14 cellular contexts compared by ENCODE assay signal in the genomic region with DNA sequence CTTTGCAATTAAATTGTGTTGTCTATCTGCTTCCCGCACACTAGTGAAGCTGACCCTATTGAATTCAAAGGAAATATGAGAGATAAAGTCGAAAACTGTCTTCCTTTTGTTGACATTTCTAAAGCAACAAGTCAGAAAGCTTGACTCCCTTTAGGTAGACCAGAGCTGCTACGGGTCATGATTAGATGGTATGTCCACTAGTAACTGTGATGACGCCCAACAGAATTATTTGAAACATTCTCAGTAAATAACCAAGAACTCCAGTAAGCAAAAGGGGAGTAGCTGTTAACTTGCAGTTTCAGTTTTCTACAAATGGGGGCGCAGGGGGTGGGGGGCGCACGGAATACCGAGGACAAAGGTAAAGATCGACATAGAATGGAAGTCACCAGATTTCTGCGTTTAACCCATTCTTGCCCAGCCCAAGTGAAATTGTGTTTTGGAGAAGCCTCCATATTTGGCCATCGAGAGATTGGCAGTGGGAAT. TPM values are rescaled to one million over a fixed set of nuclear protein-coding genes. Genes with fewer than 3 reads are reported as not detected.
DNase-seq lines count a peak whose midpoint lies in the region; ATAC-seq and TF ChIP-seq lines count a peak whose summit lies in the region.
"Had no signal": no experiment of that assay in that cellular context is flagged by ENCODE, and none has a peak within 500 bp of the region (broad histone marks: within the 10 kb centered on the region; RNA-seq: fewer than 3 reads in every experiment).

No MANE protein-coding gene starts in this region.

- H2BK5ac ChIP-seq in mesendoderm (ENCODE audit: low read length) = no peak overlapping the region

- no peak overlapping the region for H3K23ac ChIP-seq in mesendoderm (ENCODE audit: low read length)

- peaks cover 3% of the 10 kb centered on the region for H4K20me1 ChIP-seq in fibroblast of lung (ENCODE audit: control insufficient read depth, extremely low read depth, insufficient read depth, low read length)

- intact Hi-C loops in Caco-2 (cut with micrococcal nuclease; ENCODE audit: unreplicated experiment) = no loop called here

- no peak overlapping the region for H2BK120ac ChIP-seq in mesendoderm (ENCODE audit: low read depth, low read length)

- no peaks in the 10 kb centered on the region for H3K27me3 ChIP-seq in Caco-2 (replicated peaks; ENCODE audit: control insufficient read depth, insufficient read depth, low read length)
- H3K27me3 ChIP-seq in fibroblast of lung (ENCODE audit: control insufficient read depth, insufficient read depth, low read length) = no peaks in the 10 kb centered on the region
- no peaks in the 10 kb centered on the region for H3K27me3 ChIP-seq in mesendoderm (ENCODE audit: insufficient read depth, low read length, poor library complexity)

- H3K36me3 ChIP-seq in Caco-2 (ENCODE audit: control insufficient read depth, insufficient read depth, low read length) = no peaks in the 10 kb centered on the region
- H3K36me3 ChIP-seq in fibroblast of lung (ENCODE audit: control insufficient read depth, insufficient read depth, low read length) = peaks cover 3% of the 10 kb centered on the region
- H3K36me3 ChIP-seq in mesendoderm (ENCODE audit: control insufficient read depth, insufficient read depth, low read length) = no peaks in the 10 kb centered on the region

- no peak overlapping the region for H2AFZ ChIP-seq in fibroblast of lung (ENCODE audit: low read length)

- no peak overlapping the region for H4K5ac ChIP-seq in mesendoderm (ENCODE audit: low read length)

- H2AK5ac ChIP-seq in mesendoderm (ENCODE audit: low read length) = no peak overlapping the region

- H3K36me3 Mint-ChIP-seq in Caco-2 (ENCODE audit: insufficient read depth, unreplicated experiment) = peaks cover 95% of the 10 kb centered on the region
- H3K36me3 Mint-ChIP-seq in activated T-cell treated with anti-CD3 and anti-CD28 coated beads, Interleukin-2, amount 50 U/mL, for 72 hours (ENCODE audit: insufficient read depth in 2 of 2) = no peaks in the 10 kb centered on the region
- H3K36me3 Mint-ChIP-seq: activated naive CD4-positive, alpha-beta T cell treated with anti-CD3 and anti-CD28 coated beads, Interleukin-2, amount 10 ng/mL, durations not matched to agents 7 days and 5 days had no signal

- no peak overlapping the region for H3K56ac ChIP-seq in mesendoderm (ENCODE audit: low read length)

- POLR2A ChIA-PET in Caco-2 (lab: Charles Lee) = interaction anchor here (0.7 kb wide), 1 partner anchor 368 kb away, joined by 6 read pairs; no protein-coding TSS in a partner anchor

- H3K27ac ChIP-seq in fibroblast of lung (ENCODE audit: insufficient read depth, low read length) (peak overlapping the region; percentile 18), mesendoderm (ENCODE audit: low read depth, low read length) (no peak overlapping the region)
- H3K27ac ChIP-seq: SK-N-MC had no signal

- H4K8ac ChIP-seq in mesendoderm (ENCODE audit: low read depth, low read length) = no peak overlapping the region

- H3K79me2 ChIP-seq in fibroblast of lung (ENCODE audit: control insufficient read depth, insufficient read depth, low read length) (peaks cover 95% of the 10 kb centered on the region), mesendoderm (ENCODE audit: control insufficient read depth, insufficient read depth, low read length) (peaks cover 29% of the 10 kb centered on the region)

- peak overlapping the region; percentile 14 for H3K18ac ChIP-seq in mesendoderm (ENCODE audit: low read length)

- peak overlapping the region; percentile 30 for H3K27ac Mint-ChIP-seq in Caco-2 (ENCODE audit: unreplicated experiment)
- no peak overlapping the region for H3K27ac Mint-ChIP-seq in activated T-cell treated with anti-CD3 and anti-CD28 coated beads, Interleukin-2, amount 50 U/mL, for 72 hours
- H3K27ac Mint-ChIP-seq: activated naive CD4-positive, alpha-beta T cell treated with anti-CD3 and anti-CD28 coated beads, Interleukin-2, amount 10 ng/mL, durations not matched to agents 7 days and 5 days; effector memory CD8-positive, alpha-beta T cell had no signal

- no CpG with 5 or more reads among the region's 11 CpGs for WGBS in mesendoderm (ENCODE audit: extremely low coverage, insufficient coverage, low lambda C conversion rate)

- no peak overlapping the region for H3K4me3 Mint-ChIP-seq in Caco-2 (ENCODE audit: unreplicated experiment)
- H3K4me3 Mint-ChIP-seq in activated T-cell treated with anti-CD3 and anti-CD28 coated beads, Interleukin-2, amount 50 U/mL, for 72 hours = no peak overlapping the region
- H3K4me3 Mint-ChIP-seq: activated naive CD4-positive, alpha-beta T cell treated with anti-CD3 and anti-CD28 coated beads, Interleukin-2, amount 10 ng/mL, durations not matched to agents 7 days and 5 days; effector memory CD8-positive, alpha-beta T cell had no signal

- H3K4ac ChIP-seq in mesendoderm (ENCODE audit: low read depth, low read length) = no peak overlapping the region

- H3K9ac ChIP-seq in fibroblast of lung (ENCODE audit: insufficient read depth, low read length) (no peak overlapping the region), mesendoderm (ENCODE audit: low read length) (no peak overlapping the region)

- DNase-seq in Caco-2 (no peak), fibroblast of lung (ENCODE audit: low read depth in 2 of 2) (no peak), mesendoderm (peak; percentile 67), germinal center (ENCODE audit: low spot score) (no peak)
- no peak for DNase-seq in activated T-cell treated with anti-CD3 and anti-CD28 coated beads, Interleukin-2, amount 50 U/mL, for 72 hours
- DNase-seq: activated CD4-positive, alpha-beta T cell treated with anti-CD3 and anti-CD28 coated beads for 48 hours; activated naive CD4-positive, alpha-beta T cell treated with anti-CD3 and anti-CD28 coated beads, Interleukin-2, amount 10 ng/mL, durations not matched to agents 7 days and 5 days; effector memory CD8-positive, alpha-beta T cell; NCI-H510A had no signal

- no peaks in the 10 kb centered on the region for H3K27me3 Mint-ChIP-seq in Caco-2 (ENCODE audit: insufficient read depth, unreplicated experiment)
- peaks cover 5% of the 10 kb centered on the region for H3K27me3 Mint-ChIP-seq in activated T-cell treated with anti-CD3 and anti-CD28 coated beads, Interleukin-2, amount 50 U/mL, for 72 hours (ENCODE audit: low read depth)
- H3K27me3 Mint-ChIP-seq: effector memory CD8-positive, alpha-beta T cell had no signal

- ATAC-seq in SK-N-SH treated with all-trans-retinoic acid at 6 μM for 48 hours (peak; percentile 20), GM21367 (IDR thresholded peaks at IDR 0.05; ENCODE audit: unreplicated experiment) (no peak), HG03565 (IDR thresholded peaks at IDR 0.05; ENCODE audit: unreplicated experiment) (no peak)
- ATAC-seq in activated T-cell treated with anti-CD3 and anti-CD28 coated beads, Interleukin-2, amount 50 U/mL, for 72 hours (replicated peaks in 1 of 2) = no peak
- ATAC-seq: effector memory CD8-positive, alpha-beta T cell; sciatic nerve had no signal

- H3K4me1 ChIP-seq in Caco-2 (peaks cover 48% of the 10 kb centered on the region), fibroblast of lung (ENCODE audit: control insufficient read depth, extremely low read depth, insufficient read depth, low read length) (peaks cover 30% of the 10 kb centered on the region), mesendoderm (ENCODE audit: control insufficient read depth, low read depth, low read length) (peaks cover 4% of the 10 kb centered on the region)

- CTCF ChIA-PET in Caco-2 (lab: Charles Lee) = interaction anchor here (0.6 kb wide), 3 partner anchors 11 to 48 kb away, joined by 3 to 8 read pairs (median 4); no protein-coding TSS in a partner anchor

- H3K4me2 ChIP-seq in fibroblast of lung (ENCODE audit: extremely low read depth, insufficient read depth, low read length) (peak overlapping the region; percentile 65), mesendoderm (ENCODE audit: low read length) (no peak overlapping the region)

- H3K4me3 ChIP-seq in Caco-2 (ENCODE audit: low read depth, low read length) (no peak overlapping the region), fibroblast of lung (replicated peaks in 1 of 4; ENCODE audit: control extremely low read depth in 1 of 4, insufficient read depth in 1 of 4, low read depth in 3 of 4, low read length in 4 of 4) (no peak overlapping the region), mesendoderm (ENCODE audit: low read length) (no peak overlapping the region)
- H3K4me3 ChIP-seq: SK-N-MC had no signal

- H3K9me3 ChIP-seq in Caco-2 = no peaks in the 10 kb centered on the region
- no peaks in the 10 kb centered on the region for H3K9me3 ChIP-seq in fibroblast of lung (ENCODE audit: control insufficient read depth, insufficient read depth, low read depth, low read length)

- H2BK15ac ChIP-seq in mesendoderm (replicated peaks; ENCODE audit: low read depth) = no peak overlapping the region

- H3K79me1 ChIP-seq in mesendoderm (ENCODE audit: low read length) = peaks cover 10% of the 10 kb centered on the region

- no TSS peak for BruUV-seq in Caco-2 (replicated peaks; lab: Mats Ljungman, UMichigan)

- peaks cover 50% of the 10 kb centered on the region for H3K4me1 Mint-ChIP-seq in Caco-2 (ENCODE audit: low read depth, unreplicated experiment)
- no peaks in the 10 kb centered on the region for H3K4me1 Mint-ChIP-seq in activated T-cell treated with anti-CD3 and anti-CD28 coated beads, Interleukin-2, amount 50 U/mL, for 72 hours (ENCODE audit: low read depth)
- H3K4me1 Mint-ChIP-seq: activated naive CD4-positive, alpha-beta T cell treated with anti-CD3 and anti-CD28 coated beads, Interleukin-2, amount 10 ng/mL, durations not matched to agents 7 days and 5 days had no signal

- no peaks in the 10 kb centered on the region for H3K9me3 Mint-ChIP-seq in Caco-2 (ENCODE audit: unreplicated experiment)
- H3K9me3 Mint-ChIP-seq in activated T-cell treated with anti-CD3 and anti-CD28 coated beads, Interleukin-2, amount 50 U/mL, for 72 hours = no peaks in the 10 kb centered on the region
- H3K9me3 Mint-ChIP-seq: activated naive CD4-positive, alpha-beta T cell treated with anti-CD3 and anti-CD28 coated beads, Interleukin-2, amount 10 ng/mL, durations not matched to agents 7 days and 5 days; effector memory CD8-positive, alpha-beta T cell had no signal

- TF ChIP-seq CTCF in Caco-2 (IDR thresholded peaks at IDR 0.05; ENCODE audit: insufficient read depth in 1 of 2, low read depth in 1 of 2, low read length in 1 of 2, severe bottlenecking in 1 of 2, unreplicated experiment in 1 of 2) = no peak
- TF ChIP-seq CTCF in fibroblast of lung (conservative IDR thresholded peaks at IDR 0.05 in 1 of 2, IDR thresholded peaks at IDR 0.05 in 1 of 2; ENCODE audit: low read depth in 1 of 2, low read length in 2 of 2) = peak in 1 of 2 donors; percentile 7

RNA-seq across cellular contexts. Expression of gene CRIM1, which starts 56.4 kb away (rescaled TPM):
- total RNA-seq in Caco-2 (2022) (270 and 292 TPM in 2 replicates), fibroblast of lung (135 and 364 TPM in 2 replicates)
- 231 and 661 TPM in 2 replicates for polyA plus RNA-seq in fibroblast of lung
- 157 and 490 TPM in 2 replicates for polyA plus RNA-seq in fibroblast of lung (2012)
- 1,375 and 3,102 TPM in 2 replicates for polyA minus RNA-seq in fibroblast of lung (ENCODE audit: low replicate concordance)
- polyA plus RNA-seq in mesendoderm (2013, experiment 1 of 2) = 14.5 TPM
- polyA plus RNA-seq in mesendoderm (2013, experiment 2 of 2) = 14.5 TPM
- 1 to 10 TPM; 2.6 to 3.3 TPM for total RNA-seq in activated T-cell treated with anti-CD3 and anti-CD28 coated beads, Interleukin-2, amount 50 U/mL, for 72 hours

Comparison
In these comparisons a context has a peak if more than half of its experiments do, and no peak if none do; other contexts are left out.
1. RNA of gene CRIM1, which starts 56.4 kb away (total RNA-seq): 135 to 364 TPM in fibroblast of lung and 270 to 292 TPM in Caco-2; 2.6 to 3.3 TPM in activated T-cell treated with anti-CD3 and anti-CD28 coated beads, Interleukin-2, amount 50 U/mL, for 72 hours; every median in the first group is over 10 times any median in the second.